Comparison of ENCODE assay signal across 31 cellular contexts in the genomic region with DNA sequence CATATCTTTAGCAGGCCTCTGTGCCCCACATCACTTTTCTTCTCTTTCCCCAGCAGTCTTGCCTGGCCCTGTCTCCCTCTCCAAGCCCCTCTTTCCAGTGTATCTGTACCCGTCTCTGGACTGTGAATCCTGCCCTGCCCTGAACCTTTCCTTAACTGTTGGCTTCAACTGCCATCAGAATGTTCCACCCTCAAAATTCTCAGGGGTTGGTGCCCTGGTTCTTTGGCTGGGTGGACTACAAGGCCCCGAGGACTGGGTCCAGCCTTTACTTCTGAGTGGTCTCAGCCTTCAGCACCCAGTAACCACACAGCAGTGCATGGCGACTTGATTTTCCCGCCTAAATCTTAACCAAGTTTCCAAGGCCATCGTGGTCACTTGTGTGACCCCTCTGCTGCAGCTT.
"Had no signal": no experiment of that assay in that cellular context is flagged by ENCODE, and none has a peak within 500 bp of the region (broad histone marks: within the 10 kb centered on the region; RNA-seq: fewer than 3 reads in every experiment).

No MANE protein-coding gene starts in this region.

- H3K27ac ChIP-seq: adrenal gland, body of pancreas, brain microvascular endothelial cell, breast epithelium, cardiac muscle cell, VCaP had no signal

- H3K27me3 ChIP-seq: adrenal gland, body of pancreas, brain microvascular endothelial cell, breast epithelium had no signal

- DNase-seq: activated B cell treated with CpG ODN at 0.5 μM for 24 hours; activated CD4-positive, alpha-beta memory T cell treated with anti-CD3 and anti-CD28 coated beads for 36 hours; activated CD4-positive, alpha-beta T cell treated with anti-CD3 and anti-CD28 coated beads for 4 hours; activated CD4-positive, alpha-beta T cell treated with anti-CD3 and anti-CD28 coated beads, Interleukin-2, amount 10 ng/mL, durations not matched to agents 24 days and 14 days; activated CD4-positive, alpha-beta T cell treated with anti-CD3 and anti-CD28 coated beads, Interleukin-2, amount 50 U/mL, for 1 hour; activated CD4-positive, alpha-beta T cell treated with anti-CD3 and anti-CD28 coated beads, Interleukin-2, amount 50 U/mL, for 4 hours; activated CD4-positive, CD25-positive, alpha-beta regulatory T cell treated with anti-CD3 and anti-CD28 coated beads, Interleukin-2, amount 50 U/mL, for 72 hours; activated CD8-positive, alpha-beta memory T cell treated with anti-CD3 and anti-CD28 coated beads, Interleukin-2, amount 50 U/mL, for 4 hours; activated CD8-positive, alpha-beta T cell treated with anti-CD3 and anti-CD28 coated beads for 36 hours; activated effector memory CD4-positive, alpha-beta T cell treated with anti-CD3 and anti-CD28 coated beads, Interleukin-2, amount 50 U/mL, for 16 hours; activated gamma-delta T cell treated with Interleukin-2 at 50 U/mL for 16 hours; activated naive CD4-positive, alpha-beta T cell; activated naive CD4-positive, alpha-beta T cell treated with anti-CD3 and anti-CD28 coated beads, Interleukin-2, amount 10 ng/mL, durations not matched to agents 7 days and 5 days; activated naive CD8-positive, alpha-beta T cell treated with anti-CD3 and anti-CD28 coated beads, Interleukin-2, amount 10 ng/mL, durations not matched to agents 7 days and 5 days; activated T-cell treated with anti-CD3 and anti-CD28 coated beads for 4 hours; activated T-cell treated with anti-CD3 and anti-CD28 coated beads, Interleukin-2, amount 50 U/mL, for 1 hour; activated T-cell treated with anti-CD3 and anti-CD28 coated beads, Interleukin-2, amount 50 U/mL, for 4 hours; activated T-cell treated with anti-CD3 and anti-CD28 coated beads, Interleukin-2, amount 50 U/mL, for 72 hours; adrenal gland; amniotic stem cell; aorta; body of pancreas; brain microvascular endothelial cell; central memory CD4-positive, alpha-beta T cell; T-helper 1 cell; T-helper 2 cell; T-helper 9 cell had no signal

- H3K4me1 ChIP-seq: adrenal gland, body of pancreas, breast epithelium had no signal

- H3K4me3 ChIP-seq: adrenal gland, body of pancreas, breast epithelium, cardiac muscle cell had no signal

- H3K9me3 ChIP-seq: adrenal gland, body of pancreas, breast epithelium had no signal

- H3K36me3 ChIP-seq: adrenal gland, brain microvascular endothelial cell, breast epithelium, cardiac muscle cell had no signal

- ATAC-seq: activated CD8-positive, alpha-beta T cell treated with anti-CD3 and anti-CD28 coated beads for 36 hours; activated T-cell treated with anti-CD3 and anti-CD28 coated beads, Interleukin-2, amount 50 U/mL, for 4 hours; activated T-cell treated with anti-CD3 and anti-CD28 coated beads, Interleukin-2, amount 50 U/mL, for 72 hours; activated T-helper 17 cell treated with anti-CD3 and anti-CD28 coated beads, Interleukin-2, amount 50 U/mL, for 72 hours; body of pancreas had no signal
